In the genomic region with DNA sequence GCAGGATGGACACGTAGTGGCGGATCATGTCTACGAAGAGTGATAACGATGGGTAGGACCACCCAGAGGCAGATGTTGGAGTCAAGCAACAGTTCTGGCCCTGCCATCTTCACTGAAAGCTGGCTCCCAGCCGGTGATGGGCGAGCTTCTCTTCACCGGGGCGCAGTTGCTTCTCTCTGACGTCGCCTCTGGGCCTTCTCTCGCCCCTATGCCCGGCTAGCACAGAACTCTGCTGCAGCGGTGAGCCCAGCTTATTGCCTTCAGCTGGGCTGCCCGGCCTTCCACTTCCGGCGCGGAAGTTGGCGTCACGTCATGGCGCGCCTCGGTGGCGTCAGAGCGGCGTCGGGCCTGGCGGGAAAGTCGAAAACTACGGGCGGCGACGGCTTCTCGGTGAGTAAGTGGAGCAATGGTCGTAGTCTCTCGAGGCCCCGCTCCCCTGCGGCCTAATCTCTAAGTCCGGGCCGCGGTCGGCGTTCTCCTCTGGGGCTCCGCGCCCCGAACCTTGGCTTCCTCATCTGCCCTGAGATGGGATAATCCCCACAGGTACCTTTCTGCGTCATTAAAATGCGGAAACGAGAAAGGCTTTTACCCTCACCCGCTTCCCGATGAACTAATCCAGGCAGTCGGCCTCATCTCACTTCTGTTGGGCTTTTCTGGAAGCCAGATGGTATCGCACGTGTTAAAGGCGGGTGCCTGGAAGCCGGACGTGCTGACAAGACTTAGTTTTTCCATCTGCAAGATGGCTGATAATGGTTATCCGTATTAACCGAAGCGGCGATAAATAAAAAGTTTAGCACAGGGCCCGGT, we compare ENCODE assay signal across 1 cellular context.
A peak's percentile ranks its signal among the peaks of the same experiment; 100 is the strongest.
TF ChIP-seq lines count a peak whose summit lies in the region.

A gene (plus strand): TSS at position 354 of the 807 bp plus-strand sequence. CDS start 2,221 bp downstream, outside the sequence.

TF ChIP-seq in K562, 482 proteins besides CTCF, POLR2A, EP300 and RAD21 (continued from another document and continues in another):
- TF ChIP-seq, protein P1, sequence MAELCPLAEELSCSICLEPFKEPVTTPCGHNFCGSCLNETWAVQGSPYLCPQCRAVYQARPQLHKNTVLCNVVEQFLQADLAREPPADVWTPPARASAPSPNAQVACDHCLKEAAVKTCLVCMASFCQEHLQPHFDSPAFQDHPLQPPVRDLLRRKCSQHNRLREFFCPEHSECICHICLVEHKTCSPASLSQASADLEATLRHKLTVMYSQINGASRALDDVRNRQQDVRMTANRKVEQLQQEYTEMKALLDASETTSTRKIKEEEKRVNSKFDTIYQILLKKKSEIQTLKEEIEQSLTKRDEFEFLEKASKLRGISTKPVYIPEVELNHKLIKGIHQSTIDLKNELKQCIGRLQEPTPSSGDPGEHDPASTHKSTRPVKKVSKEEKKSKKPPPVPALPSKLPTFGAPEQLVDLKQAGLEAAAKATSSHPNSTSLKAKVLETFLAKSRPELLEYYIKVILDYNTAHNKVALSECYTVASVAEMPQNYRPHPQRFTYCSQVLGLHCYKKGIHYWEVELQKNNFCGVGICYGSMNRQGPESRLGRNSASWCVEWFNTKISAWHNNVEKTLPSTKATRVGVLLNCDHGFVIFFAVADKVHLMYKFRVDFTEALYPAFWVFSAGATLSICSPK (IDR thresholded peaks at IDR 0.05; ENCODE audit: borderline replicate concordance) = no peak
- TF ChIP-seq ZNF41 (CRISPR knock-in tag; conservative IDR thresholded peaks at IDR 0.05) = no peak
- TF ChIP-seq SAP30 (IDR thresholded peaks at IDR 0.05; ENCODE audit: borderline replicate concordance, insufficient read depth, low read depth, low read length, poor library complexity, severe bottlenecking) = peak; percentile 99
- TF ChIP-seq ZNF347 (CRISPR knock-in tag; IDR thresholded peaks at IDR 0.05; ENCODE audit: low read depth) = no peak
- TF ChIP-seq ZNF551 (CRISPR knock-in tag; IDR thresholded peaks at IDR 0.05) = no peak
- TF ChIP-seq PPARD (CRISPR knock-in tag; IDR thresholded peaks at IDR 0.05) = no peak
- TF ChIP-seq, protein P2, sequence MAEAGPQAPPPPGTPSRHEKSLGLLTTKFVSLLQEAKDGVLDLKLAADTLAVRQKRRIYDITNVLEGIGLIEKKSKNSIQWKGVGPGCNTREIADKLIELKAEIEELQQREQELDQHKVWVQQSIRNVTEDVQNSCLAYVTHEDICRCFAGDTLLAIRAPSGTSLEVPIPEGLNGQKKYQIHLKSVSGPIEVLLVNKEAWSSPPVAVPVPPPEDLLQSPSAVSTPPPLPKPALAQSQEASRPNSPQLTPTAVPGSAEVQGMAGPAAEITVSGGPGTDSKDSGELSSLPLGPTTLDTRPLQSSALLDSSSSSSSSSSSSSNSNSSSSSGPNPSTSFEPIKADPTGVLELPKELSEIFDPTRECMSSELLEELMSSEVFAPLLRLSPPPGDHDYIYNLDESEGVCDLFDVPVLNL (CRISPR knock-in tag; IDR thresholded peaks at IDR 0.05; ENCODE audit: low read depth) = peak; percentile 100
- TF ChIP-seq, protein P3, sequence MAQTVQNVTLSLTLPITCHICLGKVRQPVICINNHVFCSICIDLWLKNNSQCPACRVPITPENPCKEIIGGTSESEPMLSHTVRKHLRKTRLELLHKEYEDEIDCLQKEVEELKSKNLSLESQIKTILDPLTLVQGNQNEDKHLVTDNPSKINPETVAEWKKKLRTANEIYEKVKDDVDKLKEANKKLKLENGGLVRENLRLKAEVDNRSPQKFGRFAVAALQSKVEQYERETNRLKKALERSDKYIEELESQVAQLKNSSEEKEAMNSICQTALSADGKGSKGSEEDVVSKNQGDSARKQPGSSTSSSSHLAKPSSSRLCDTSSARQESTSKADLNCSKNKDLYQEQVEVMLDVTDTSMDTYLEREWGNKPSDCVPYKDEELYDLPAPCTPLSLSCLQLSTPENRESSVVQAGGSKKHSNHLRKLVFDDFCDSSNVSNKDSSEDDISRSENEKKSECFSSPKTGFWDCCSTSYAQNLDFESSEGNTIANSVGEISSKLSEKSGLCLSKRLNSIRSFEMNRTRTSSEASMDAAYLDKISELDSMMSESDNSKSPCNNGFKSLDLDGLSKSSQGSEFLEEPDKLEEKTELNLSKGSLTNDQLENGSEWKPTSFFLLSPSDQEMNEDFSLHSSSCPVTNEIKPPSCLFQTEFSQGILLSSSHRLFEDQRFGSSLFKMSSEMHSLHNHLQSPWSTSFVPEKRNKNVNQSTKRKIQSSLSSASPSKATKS (CRISPR knock-in tag; IDR thresholded peaks at IDR 0.05) = no peak
- TF ChIP-seq, protein P4, sequence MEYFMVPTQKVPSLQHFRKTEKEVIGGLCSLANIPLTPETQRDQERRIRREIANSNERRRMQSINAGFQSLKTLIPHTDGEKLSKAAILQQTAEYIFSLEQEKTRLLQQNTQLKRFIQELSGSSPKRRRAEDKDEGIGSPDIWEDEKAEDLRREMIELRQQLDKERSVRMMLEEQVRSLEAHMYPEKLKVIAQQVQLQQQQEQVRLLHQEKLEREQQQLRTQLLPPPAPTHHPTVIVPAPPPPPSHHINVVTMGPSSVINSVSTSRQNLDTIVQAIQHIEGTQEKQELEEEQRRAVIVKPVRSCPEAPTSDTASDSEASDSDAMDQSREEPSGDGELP (CRISPR knock-in tag; IDR thresholded peaks at IDR 0.05; ENCODE audit: borderline replicate concordance) = peak; percentile 100
- no peak for TF ChIP-seq RBM17 (IDR thresholded peaks at IDR 0.05; ENCODE audit: borderline replicate concordance, low read depth, low read length)
- peak; percentile 72 for TF ChIP-seq MYBL2 (IDR thresholded peaks at IDR 0.05; ENCODE audit: low read depth)
- TF ChIP-seq MYBL2 (CRISPR knock-in tag; IDR thresholded peaks at IDR 0.05; ENCODE audit: borderline replicate concordance) = no peak
- peak in 1 of 2 experiments; percentile 77; a peak in 2 of 4 replicates for TF ChIP-seq TEAD1 (CRISPR knock-in tag; IDR thresholded peaks at IDR 0.05)
- TF ChIP-seq YY1 (IDR thresholded peaks at IDR 0.05; ENCODE audit: borderline replicate concordance in 1 of 3, control insufficient read depth in 1 of 3, extremely low read depth in 1 of 3, insufficient read depth in 3 of 3, insufficient read length in 1 of 3, insufficient replicate concordance in 2 of 3, low read depth in 1 of 3, low read length in 2 of 3) = peak; percentile 40 to 84 (median 77)
- TF ChIP-seq ESRRA (IDR thresholded peaks at IDR 0.05; ENCODE audit: borderline replicate concordance, low read depth) = peak; percentile 81; the same call in 1 of the 2 replicates
- TF ChIP-seq NUFIP1 (IDR thresholded peaks at IDR 0.05; ENCODE audit: partially characterized antibody) = no peak
- peak in 1 of 2 experiments; percentile 78; a peak in 1 of 4 replicates for TF ChIP-seq FOXA3 (CRISPR knock-in tag; conservative IDR thresholded peaks at IDR 0.05 in 1 of 2, IDR thresholded peaks at IDR 0.05 in 1 of 2)
- TF ChIP-seq, protein P5, sequence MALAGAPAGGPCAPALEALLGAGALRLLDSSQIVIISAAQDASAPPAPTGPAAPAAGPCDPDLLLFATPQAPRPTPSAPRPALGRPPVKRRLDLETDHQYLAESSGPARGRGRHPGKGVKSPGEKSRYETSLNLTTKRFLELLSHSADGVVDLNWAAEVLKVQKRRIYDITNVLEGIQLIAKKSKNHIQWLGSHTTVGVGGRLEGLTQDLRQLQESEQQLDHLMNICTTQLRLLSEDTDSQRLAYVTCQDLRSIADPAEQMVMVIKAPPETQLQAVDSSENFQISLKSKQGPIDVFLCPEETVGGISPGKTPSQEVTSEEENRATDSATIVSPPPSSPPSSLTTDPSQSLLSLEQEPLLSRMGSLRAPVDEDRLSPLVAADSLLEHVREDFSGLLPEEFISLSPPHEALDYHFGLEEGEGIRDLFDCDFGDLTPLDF (CRISPR knock-in tag; IDR thresholded peaks at IDR 0.05) = peak; percentile 100
- TF ChIP-seq JUN (IDR thresholded peaks at IDR 0.05; ENCODE audit: borderline replicate concordance, low read depth, low read length) = peak; percentile 60
- TF ChIP-seq JUN (CRISPR knock-in tag; IDR thresholded peaks at IDR 0.05; ENCODE audit: borderline replicate concordance) = peak; percentile 85; the same call in 1 of the 2 replicates
- TF ChIP-seq, protein P6, sequence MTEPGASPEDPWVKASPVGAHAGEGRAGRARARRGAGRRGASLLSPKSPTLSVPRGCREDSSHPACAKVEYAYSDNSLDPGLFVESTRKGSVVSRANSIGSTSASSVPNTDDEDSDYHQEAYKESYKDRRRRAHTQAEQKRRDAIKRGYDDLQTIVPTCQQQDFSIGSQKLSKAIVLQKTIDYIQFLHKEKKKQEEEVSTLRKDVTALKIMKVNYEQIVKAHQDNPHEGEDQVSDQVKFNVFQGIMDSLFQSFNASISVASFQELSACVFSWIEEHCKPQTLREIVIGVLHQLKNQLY (CRISPR knock-in tag; conservative IDR thresholded peaks at IDR 0.05) = no peak; a peak in 1 of 4 replicates
- TF ChIP-seq, protein P7, sequence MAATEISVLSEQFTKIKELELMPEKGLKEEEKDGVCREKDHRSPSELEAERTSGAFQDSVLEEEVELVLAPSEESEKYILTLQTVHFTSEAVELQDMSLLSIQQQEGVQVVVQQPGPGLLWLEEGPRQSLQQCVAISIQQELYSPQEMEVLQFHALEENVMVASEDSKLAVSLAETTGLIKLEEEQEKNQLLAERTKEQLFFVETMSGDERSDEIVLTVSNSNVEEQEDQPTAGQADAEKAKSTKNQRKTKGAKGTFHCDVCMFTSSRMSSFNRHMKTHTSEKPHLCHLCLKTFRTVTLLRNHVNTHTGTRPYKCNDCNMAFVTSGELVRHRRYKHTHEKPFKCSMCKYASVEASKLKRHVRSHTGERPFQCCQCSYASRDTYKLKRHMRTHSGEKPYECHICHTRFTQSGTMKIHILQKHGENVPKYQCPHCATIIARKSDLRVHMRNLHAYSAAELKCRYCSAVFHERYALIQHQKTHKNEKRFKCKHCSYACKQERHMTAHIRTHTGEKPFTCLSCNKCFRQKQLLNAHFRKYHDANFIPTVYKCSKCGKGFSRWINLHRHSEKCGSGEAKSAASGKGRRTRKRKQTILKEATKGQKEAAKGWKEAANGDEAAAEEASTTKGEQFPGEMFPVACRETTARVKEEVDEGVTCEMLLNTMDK (IDR thresholded peaks at IDR 0.05; ENCODE audit: borderline replicate concordance, insufficient read depth, low read depth, low read length, poor library complexity, severe bottlenecking) = no peak
- TF ChIP-seq XRCC5 (IDR thresholded peaks at IDR 0.05; ENCODE audit: low read depth, low read length) = peak; percentile 91
- TF ChIP-seq, protein P8, sequence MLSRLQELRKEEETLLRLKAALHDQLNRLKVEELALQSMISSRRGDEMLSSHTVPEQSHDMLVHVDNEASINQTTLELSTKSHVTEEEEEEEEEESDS (CRISPR knock-in tag; IDR thresholded peaks at IDR 0.05) = no peak
- peak in 1 of 2 experiments; percentile 34; a peak in 1 of 4 replicates for TF ChIP-seq KDM1A (IDR thresholded peaks at IDR 0.05)
- no peak for TF ChIP-seq SRSF7 (optimal IDR thresholded peaks at IDR 0.05; ENCODE audit: low read depth, low read length)
- no peak for TF ChIP-seq PHB (CRISPR knock-in tag; IDR thresholded peaks at IDR 0.05)
- peak; percentile 100 for TF ChIP-seq ELF1 (tag; IDR thresholded peaks at IDR 0.05)
- no peak for TF ChIP-seq MAFF (IDR thresholded peaks at IDR 0.05; ENCODE audit: low read length)
- TF ChIP-seq, protein P9, sequence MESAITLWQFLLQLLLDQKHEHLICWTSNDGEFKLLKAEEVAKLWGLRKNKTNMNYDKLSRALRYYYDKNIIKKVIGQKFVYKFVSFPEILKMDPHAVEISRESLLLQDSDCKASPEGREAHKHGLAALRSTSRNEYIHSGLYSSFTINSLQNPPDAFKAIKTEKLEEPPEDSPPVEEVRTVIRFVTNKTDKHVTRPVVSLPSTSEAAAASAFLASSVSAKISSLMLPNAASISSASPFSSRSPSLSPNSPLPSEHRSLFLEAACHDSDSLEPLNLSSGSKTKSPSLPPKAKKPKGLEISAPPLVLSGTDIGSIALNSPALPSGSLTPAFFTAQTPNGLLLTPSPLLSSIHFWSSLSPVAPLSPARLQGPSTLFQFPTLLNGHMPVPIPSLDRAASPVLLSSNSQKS (CRISPR knock-in tag; IDR thresholded peaks at IDR 0.05) = no peak
- TF ChIP-seq, protein P10, sequence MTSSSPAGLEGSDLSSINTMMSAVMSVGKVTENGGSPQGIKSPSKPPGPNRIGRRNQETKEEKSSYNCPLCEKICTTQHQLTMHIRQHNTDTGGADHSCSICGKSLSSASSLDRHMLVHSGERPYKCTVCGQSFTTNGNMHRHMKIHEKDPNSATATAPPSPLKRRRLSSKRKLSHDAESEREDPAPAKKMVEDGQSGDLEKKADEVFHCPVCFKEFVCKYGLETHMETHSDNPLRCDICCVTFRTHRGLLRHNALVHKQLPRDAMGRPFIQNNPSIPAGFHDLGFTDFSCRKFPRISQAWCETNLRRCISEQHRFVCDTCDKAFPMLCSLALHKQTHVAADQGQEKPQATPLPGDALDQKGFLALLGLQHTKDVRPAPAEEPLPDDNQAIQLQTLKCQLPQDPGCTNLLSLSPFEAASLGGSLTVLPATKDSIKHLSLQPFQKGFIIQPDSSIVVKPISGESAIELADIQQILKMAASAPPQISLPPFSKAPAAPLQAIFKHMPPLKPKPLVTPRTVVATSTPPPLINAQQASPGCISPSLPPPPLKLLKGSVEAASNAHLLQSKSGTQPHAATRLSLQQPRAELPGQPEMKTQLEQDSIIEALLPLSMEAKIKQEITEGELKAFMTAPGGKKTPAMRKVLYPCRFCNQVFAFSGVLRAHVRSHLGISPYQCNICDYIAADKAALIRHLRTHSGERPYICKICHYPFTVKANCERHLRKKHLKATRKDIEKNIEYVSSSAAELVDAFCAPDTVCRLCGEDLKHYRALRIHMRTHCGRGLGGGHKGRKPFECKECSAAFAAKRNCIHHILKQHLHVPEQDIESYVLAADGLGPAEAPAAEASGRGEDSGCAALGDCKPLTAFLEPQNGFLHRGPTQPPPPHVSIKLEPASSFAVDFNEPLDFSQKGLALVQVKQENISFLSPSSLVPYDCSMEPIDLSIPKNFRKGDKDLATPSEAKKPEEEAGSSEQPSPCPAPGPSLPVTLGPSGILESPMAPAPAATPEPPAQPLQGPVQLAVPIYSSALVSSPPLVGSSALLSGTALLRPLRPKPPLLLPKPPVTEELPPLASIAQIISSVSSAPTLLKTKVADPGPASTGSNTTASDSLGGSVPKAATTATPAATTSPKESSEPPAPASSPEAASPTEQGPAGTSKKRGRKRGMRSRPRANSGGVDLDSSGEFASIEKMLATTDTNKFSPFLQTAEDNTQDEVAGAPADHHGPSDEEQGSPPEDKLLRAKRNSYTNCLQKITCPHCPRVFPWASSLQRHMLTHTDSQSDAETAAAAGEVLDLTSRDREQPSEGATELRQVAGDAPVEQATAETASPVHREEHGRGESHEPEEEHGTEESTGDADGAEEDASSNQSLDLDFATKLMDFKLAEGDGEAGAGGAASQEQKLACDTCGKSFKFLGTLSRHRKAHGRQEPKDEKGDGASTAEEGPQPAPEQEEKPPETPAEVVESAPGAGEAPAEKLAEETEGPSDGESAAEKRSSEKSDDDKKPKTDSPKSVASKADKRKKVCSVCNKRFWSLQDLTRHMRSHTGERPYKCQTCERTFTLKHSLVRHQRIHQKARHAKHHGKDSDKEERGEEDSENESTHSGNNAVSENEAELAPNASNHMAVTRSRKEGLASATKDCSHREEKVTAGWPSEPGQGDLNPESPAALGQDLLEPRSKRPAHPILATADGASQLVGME (CRISPR knock-in tag; IDR thresholded peaks at IDR 0.05) = no peak
- no peak; the same call in 1 of the 2 replicates for TF ChIP-seq MYNN (IDR thresholded peaks at IDR 0.05)
- TF ChIP-seq MYNN (CRISPR knock-in tag; IDR thresholded peaks at IDR 0.05) = no peak
